30 cellular contexts compared by ENCODE assay signal in genomic region chr4:5611656-5612187, GRCh38.
DNase-seq lines count a peak whose midpoint lies in the region; FAIRE-seq and TF ChIP-seq lines count a peak whose summit lies in the region.
"Had no signal": no experiment of that assay in that cellular context is flagged by ENCODE, and none has a peak within 500 bp of the region (broad histone marks: within the 10 kb centered on the region; RNA-seq: fewer than 3 reads in every experiment).

No MANE protein-coding gene starts in this region.

- H3K4me3 Mint-ChIP-seq in activated naive CD4-positive, alpha-beta T cell treated with anti-CD3 and anti-CD28 coated beads, Interleukin-2, amount 10 ng/mL, durations not matched to agents 7 days and 5 days, result no peak overlapping the region
- H3K4me3 Mint-ChIP-seq: activated T-cell treated with anti-CD3 and anti-CD28 coated beads, Interleukin-2, amount 50 U/mL, for 24 hours; CD8-positive, alpha-beta memory T cell; central memory CD8-positive, alpha-beta T cell; memory B cell had no signal

- no peaks in the 10 kb centered on the region for H3K4me1 Mint-ChIP-seq in activated naive CD4-positive, alpha-beta T cell treated with anti-CD3 and anti-CD28 coated beads, Interleukin-2, amount 10 ng/mL, durations not matched to agents 7 days and 5 days
- H3K4me1 Mint-ChIP-seq: CD8-positive, alpha-beta memory T cell; central memory CD8-positive, alpha-beta T cell; memory B cell had no signal

- H3K27me3 Mint-ChIP-seq in activated naive CD4-positive, alpha-beta T cell treated with anti-CD3 and anti-CD28 coated beads, Interleukin-2, amount 10 ng/mL, durations not matched to agents 7 days and 5 days, result no peaks in the 10 kb centered on the region
- H3K27me3 Mint-ChIP-seq: activated T-cell treated with anti-CD3 and anti-CD28 coated beads, Interleukin-2, amount 50 U/mL, for 24 hours; central memory CD8-positive, alpha-beta T cell; memory B cell had no signal

- peak overlapping the region; percentile 14 for H3K27ac ChIP-seq in SK-N-MC
- H3K27ac ChIP-seq: GM23248, Peyer's patch, stomach had no signal

- H3K9me3 Mint-ChIP-seq in activated naive CD4-positive, alpha-beta T cell treated with anti-CD3 and anti-CD28 coated beads, Interleukin-2, amount 10 ng/mL, durations not matched to agents 7 days and 5 days, result peaks cover 2% of the 10 kb centered on the region
- H3K9me3 Mint-ChIP-seq: activated T-cell treated with anti-CD3 and anti-CD28 coated beads, Interleukin-2, amount 50 U/mL, for 24 hours; central memory CD8-positive, alpha-beta T cell had no signal

- no peaks in the 10 kb centered on the region for H3K27me3 ChIP-seq in H7 (ENCODE audit: control insufficient read depth, insufficient read depth, low read length)
- H3K27me3 ChIP-seq: Peyer's patch, stomach had no signal

- H3K36me3 Mint-ChIP-seq in activated naive CD4-positive, alpha-beta T cell treated with anti-CD3 and anti-CD28 coated beads, Interleukin-2, amount 10 ng/mL, durations not matched to agents 7 days and 5 days, result no peaks in the 10 kb centered on the region
- H3K36me3 Mint-ChIP-seq: memory B cell had no signal

- no peak overlapping the region for H3K27ac Mint-ChIP-seq in activated naive CD4-positive, alpha-beta T cell treated with anti-CD3 and anti-CD28 coated beads, Interleukin-2, amount 10 ng/mL, durations not matched to agents 7 days and 5 days
- H3K27ac Mint-ChIP-seq: activated T-cell treated with anti-CD3 and anti-CD28 coated beads, Interleukin-2, amount 50 U/mL, for 24 hours; CD8-positive, alpha-beta memory T cell; memory B cell had no signal

- H3K4me3 ChIP-seq in H7 (ENCODE audit: insufficient read depth, low read depth, low read length) (no peak overlapping the region), SK-N-MC (no peak overlapping the region; the same call in 1 of the 2 replicates)
- H3K4me3 ChIP-seq: GM23248, Peyer's patch, stomach had no signal

- peak; percentile 41 for DNase-seq in H7
- DNase-seq in SK-N-MC (ENCODE audit: low read depth, low spot score), result no peak
- peak; percentile 37 for DNase-seq in fibroblast of peridontal ligament (ENCODE audit: extremely low read depth)
- DNase-seq in renal cortical epithelial cell (ENCODE audit: low read depth), result peak; percentile 29
- no peak for DNase-seq in inferior parietal cortex (ENCODE audit: extremely low spot score)
- no peak for DNase-seq in activated naive CD4-positive, alpha-beta T cell treated with anti-CD3 and anti-CD28 coated beads, Interleukin-2, amount 10 ng/mL, durations not matched to agents 7 days and 5 days
- DNase-seq in H54 (ENCODE audit: insufficient read length, low spot score), result no peak
- DNase-seq: activated CD4-positive, alpha-beta T cell treated with anti-CD3 and anti-CD28 coated beads, Interleukin-2, amount 50 U/mL, for 1 hour; activated T-cell treated with anti-CD3 and anti-CD28 coated beads, Interleukin-2, amount 50 U/mL, for 24 hours; CD8-positive, alpha-beta memory T cell; dermis blood vessel endothelial cell; GM23248; hippocampal formation; left colon; MV-4-11; NCI-H1694; NCI-H446 treated with DMSO at 0.1 percent for 48 hours; NCI-H774; Peyer's patch; right cardiac atrium; SHP77 treated with DMSO at 0.1 percent for 48 hours; stimulated activated CD4-positive, alpha-beta T cell treated with anti-CD3 and anti-CD28 coated beads, Interleukin-2, amount 100 ng/mL, for 24 hours; stimulated activated CD8-positive, alpha-beta memory T cell treated with anti-CD3 and anti-CD28 coated beads, Interleukin-4, amount 100 ng/mL, for 48 hours; stomach; T1000 had no signal

- H3K36me3 ChIP-seq in H7 (replicated peaks; ENCODE audit: control insufficient read depth, insufficient read depth, low read length), result peaks cover 2% of the 10 kb centered on the region; the same call in 1 of the 2 replicates
- no peaks in the 10 kb centered on the region for H3K36me3 ChIP-seq in SK-N-MC (ENCODE audit: insufficient read depth, low read length)
- H3K36me3 ChIP-seq: Peyer's patch had no signal

- FAIRE-seq in H54 (lab: Jason Lieb, UNC), result no peak
- FAIRE-seq: GM19239, HepG2, urothelium cell line had no signal

- H3K9me3 ChIP-seq in SK-N-MC (ENCODE audit: low read depth, low read length), result no peaks in the 10 kb centered on the region
- H3K9me3 ChIP-seq: Peyer's patch, stomach had no signal

- CTCF ChIA-PET in activated naive CD4-positive, alpha-beta T cell treated with anti-CD3 and anti-CD28 coated beads, Interleukin-2, amount 10 ng/mL, durations not matched to agents 7 days and 5 days (lab: Charles Lee), result no interaction called here

- no peak for TF ChIP-seq POLR2A in H54 (IDR thresholded peaks at IDR 0.05; ENCODE audit: low read depth, low read length)

- no peak overlapping the region for H3K9ac ChIP-seq in SK-N-MC (ENCODE audit: insufficient read length)
- H3K9ac ChIP-seq: GM23248 had no signal

Comparison
In these comparisons a context has a peak if more than half of its experiments do, and no peak if none do; other contexts are left out.
1. DNase-seq: peak in H7 (single experiment), fibroblast of peridontal ligament (single experiment) and renal cortical epithelial cell (single experiment); none in SK-N-MC (single experiment), inferior parietal cortex (single experiment), activated naive CD4-positive, alpha-beta T cell treated with anti-CD3 and anti-CD28 coated beads, Interleukin-2, amount 10 ng/mL, durations not matched to agents 7 days and 5 days (single experiment) and H54 (single experiment).